Comparison of ENCODE assay signal across 1 cellular context in genomic region chr16:69037373-69038160, GRCh38.
TF ChIP-seq lines count a peak whose summit lies in the region.

No MANE protein-coding gene starts in this region.

TF ChIP-seq in HCT116, 20 proteins besides CTCF, POLR2A, EP300 and RAD21 (continued from another document):
- TF ChIP-seq, protein P1, sequence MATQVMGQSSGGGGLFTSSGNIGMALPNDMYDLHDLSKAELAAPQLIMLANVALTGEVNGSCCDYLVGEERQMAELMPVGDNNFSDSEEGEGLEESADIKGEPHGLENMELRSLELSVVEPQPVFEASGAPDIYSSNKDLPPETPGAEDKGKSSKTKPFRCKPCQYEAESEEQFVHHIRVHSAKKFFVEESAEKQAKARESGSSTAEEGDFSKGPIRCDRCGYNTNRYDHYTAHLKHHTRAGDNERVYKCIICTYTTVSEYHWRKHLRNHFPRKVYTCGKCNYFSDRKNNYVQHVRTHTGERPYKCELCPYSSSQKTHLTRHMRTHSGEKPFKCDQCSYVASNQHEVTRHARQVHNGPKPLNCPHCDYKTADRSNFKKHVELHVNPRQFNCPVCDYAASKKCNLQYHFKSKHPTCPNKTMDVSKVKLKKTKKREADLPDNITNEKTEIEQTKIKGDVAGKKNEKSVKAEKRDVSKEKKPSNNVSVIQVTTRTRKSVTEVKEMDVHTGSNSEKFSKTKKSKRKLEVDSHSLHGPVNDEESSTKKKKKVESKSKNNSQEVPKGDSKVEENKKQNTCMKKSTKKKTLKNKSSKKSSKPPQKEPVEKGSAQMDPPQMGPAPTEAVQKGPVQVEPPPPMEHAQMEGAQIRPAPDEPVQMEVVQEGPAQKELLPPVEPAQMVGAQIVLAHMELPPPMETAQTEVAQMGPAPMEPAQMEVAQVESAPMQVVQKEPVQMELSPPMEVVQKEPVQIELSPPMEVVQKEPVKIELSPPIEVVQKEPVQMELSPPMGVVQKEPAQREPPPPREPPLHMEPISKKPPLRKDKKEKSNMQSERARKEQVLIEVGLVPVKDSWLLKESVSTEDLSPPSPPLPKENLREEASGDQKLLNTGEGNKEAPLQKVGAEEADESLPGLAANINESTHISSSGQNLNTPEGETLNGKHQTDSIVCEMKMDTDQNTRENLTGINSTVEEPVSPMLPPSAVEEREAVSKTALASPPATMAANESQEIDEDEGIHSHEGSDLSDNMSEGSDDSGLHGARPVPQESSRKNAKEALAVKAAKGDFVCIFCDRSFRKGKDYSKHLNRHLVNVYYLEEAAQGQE (IDR thresholded peaks at IDR 0.05; ENCODE audit: low read depth): no peak
- TF ChIP-seq CBX3 (IDR thresholded peaks at IDR 0.05; ENCODE audit: low read depth): no peak
- no peak for TF ChIP-seq JUND (IDR thresholded peaks at IDR 0.05)
- TF ChIP-seq POLR2AphosphoS5 (IDR thresholded peaks at IDR 0.05; ENCODE audit: low read depth, low read length): no peak
- TF ChIP-seq SIN3A (IDR thresholded peaks at IDR 0.05; ENCODE audit: low read depth): no peak
- no peak for TF ChIP-seq ZNF274 (IDR thresholded peaks at IDR 0.05; ENCODE audit: low read depth, low read length)
